14 cellular contexts compared by ENCODE assay signal in the genomic region with DNA sequence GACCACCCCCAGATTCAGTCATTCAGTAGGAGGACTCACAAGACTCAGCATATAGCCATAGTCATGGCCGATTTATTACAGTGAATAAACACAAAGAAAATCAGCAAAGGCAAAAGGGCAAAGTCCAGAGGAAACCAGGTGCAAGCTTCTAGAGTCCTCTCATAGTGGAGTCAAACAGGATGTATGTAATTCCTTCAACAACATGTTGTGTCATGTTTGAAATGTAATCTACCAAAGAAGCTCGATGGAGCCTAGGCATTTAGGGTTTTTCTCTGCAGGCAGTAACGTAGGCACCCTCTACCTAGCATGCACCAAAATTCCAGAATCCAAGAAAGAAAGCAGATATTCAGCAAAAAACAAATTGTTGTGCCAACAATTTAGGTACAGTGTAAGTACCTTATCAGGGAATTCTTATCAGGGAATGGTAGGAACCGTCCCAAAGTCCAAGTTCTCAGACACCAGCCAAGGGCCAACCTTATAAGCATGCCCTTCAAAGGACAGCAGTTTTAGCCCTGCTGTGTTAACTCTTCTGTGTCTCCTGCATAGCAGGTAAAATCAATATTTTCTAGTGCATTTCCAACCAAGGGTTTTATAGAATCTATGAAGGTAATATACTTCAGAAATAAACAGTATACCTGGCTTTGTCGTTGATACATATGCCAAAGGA. TPM values are rescaled to one million over a fixed set of nuclear protein-coding genes. Genes with fewer than 3 reads are reported as not detected.
DNase-seq lines count a peak whose midpoint lies in the region; ATAC-seq lines count a peak whose summit lies in the region.
"Had no signal": no experiment of that assay in that cellular context is flagged by ENCODE, and none has a peak within 500 bp of the region (broad histone marks: within the 10 kb centered on the region; RNA-seq: fewer than 3 reads in every experiment).

No MANE protein-coding gene starts in this region.

- peak overlapping the region; percentile 5 for H3K27ac Mint-ChIP-seq in stimulated activated naive CD8-positive, alpha-beta T cell treated with anti-CD3 and anti-CD28 coated beads, Interleukin-15, Interleukin-2, amounts not matched to agents 100 ng/mL and 50 ng/mL, for 24 hours
- peak overlapping the region; percentile 98 for H3K27ac Mint-ChIP-seq in T-helper 17 cell
- peak overlapping the region; percentile 85 to 98 (median 94) for H3K27ac Mint-ChIP-seq in immature natural killer cell

- peaks cover 37% of the 10 kb centered on the region for H3K36me3 Mint-ChIP-seq in stimulated activated naive CD8-positive, alpha-beta T cell treated with anti-CD3 and anti-CD28 coated beads, Interleukin-15, Interleukin-2, amounts not matched to agents 100 ng/mL and 50 ng/mL, for 24 hours (ENCODE audit: low read depth)
- no peaks in the 10 kb centered on the region for H3K36me3 Mint-ChIP-seq in T-helper 17 cell (ENCODE audit: low read depth)
- peaks cover 4 to 9% (median 4%) of the 10 kb centered on the region in 3 donors for H3K36me3 Mint-ChIP-seq in immature natural killer cell

- H3K9me3 ChIP-seq in T-helper 17 cell (ENCODE audit: control insufficient read depth, low read length, poor library complexity, severe bottlenecking): no peaks in the 10 kb centered on the region

- no peak overlapping the region for H3K4me3 Mint-ChIP-seq in stimulated activated naive CD8-positive, alpha-beta T cell treated with anti-CD3 and anti-CD28 coated beads, Interleukin-15, Interleukin-2, amounts not matched to agents 100 ng/mL and 50 ng/mL, for 24 hours
- peak overlapping the region; percentile 80 for H3K4me3 Mint-ChIP-seq in T-helper 17 cell
- H3K4me3 Mint-ChIP-seq in immature natural killer cell: peak overlapping the region; percentile 67 to 79 (median 78)

- peaks cover 67% of the 10 kb centered on the region for H3K4me1 Mint-ChIP-seq in stimulated activated naive CD8-positive, alpha-beta T cell treated with anti-CD3 and anti-CD28 coated beads, Interleukin-15, Interleukin-2, amounts not matched to agents 100 ng/mL and 50 ng/mL, for 24 hours (ENCODE audit: low read depth)
- H3K4me1 Mint-ChIP-seq in T-helper 17 cell (peaks cover 42% of the 10 kb centered on the region), immature natural killer cell (peaks cover 44 to 51% of the 10 kb centered on the region in 2 donors)

- no peak for DNase-seq in stimulated activated naive CD8-positive, alpha-beta T cell treated with anti-CD3 and anti-CD28 coated beads, Interleukin-15, Interleukin-2, amounts not matched to agents 100 U/mL and 50 U/mL, for 24 hours
- DNase-seq in T-helper 17 cell: no peak
- DNase-seq in immature natural killer cell: no peak
- no peak for DNase-seq in NOMO-1 treated with DMSO at 0.1 percent for 48 hours (lab: John Stamatoyannopoulos, UW; ENCODE audit: unreplicated experiment)
- DNase-seq in occipital lobe (lab: John Stamatoyannopoulos, UW): no peak
- DNase-seq in middle frontal gyrus (ENCODE audit: extremely low spot score, low spot score): no peak
- no peak for DNase-seq in stimulated activated naive CD4-positive, alpha-beta T cell (lab: John Stamatoyannopoulos, UW)
- DNase-seq: C1 segment of cervical spinal cord, dermis blood vessel endothelial cell, NCI-H2029, PC-9 had no signal

- no peak for ATAC-seq in stimulated activated naive CD8-positive, alpha-beta T cell treated with anti-CD3 and anti-CD28 coated beads, Interleukin-15, Interleukin-2, amounts not matched to agents 100 U/mL and 50 U/mL, for 24 hours
- ATAC-seq in T-helper 17 cell: no peak

- no peaks in the 10 kb centered on the region for H3K27me3 Mint-ChIP-seq in stimulated activated naive CD8-positive, alpha-beta T cell treated with anti-CD3 and anti-CD28 coated beads, Interleukin-15, Interleukin-2, amounts not matched to agents 100 ng/mL and 50 ng/mL, for 24 hours
- H3K27me3 Mint-ChIP-seq in T-helper 17 cell: no peaks in the 10 kb centered on the region
- H3K27me3 Mint-ChIP-seq in immature natural killer cell (ENCODE audit: low read depth in 3 of 3): peaks cover 0 to 1% (median 0%) of the 10 kb centered on the region in 3 donors

- peaks cover 14% of the 10 kb centered on the region for H3K9me3 Mint-ChIP-seq in stimulated activated naive CD8-positive, alpha-beta T cell treated with anti-CD3 and anti-CD28 coated beads, Interleukin-15, Interleukin-2, amounts not matched to agents 100 ng/mL and 50 ng/mL, for 24 hours
- H3K9me3 Mint-ChIP-seq in immature natural killer cell: peaks cover 5 to 24% (median 15%) of the 10 kb centered on the region in 6 donors

RNA-seq across cellular contexts. Expression of a gene that starts 16.1 kb away (rescaled TPM):
- total RNA-seq in T-helper 17 cell: 10 to 100 TPM; 24.8 to 38.0 TPM
- 100 to 1,000 TPM; 105 to 210 (median 125) TPM for polyA plus RNA-seq in immature natural killer cell
- not detected for total RNA-seq in occipital lobe
- total RNA-seq: dermis blood vessel endothelial cell, lung microvascular endothelial cell, PC-9, renal cortical epithelial cell had no signal

RNA-seq across cellular contexts. Expression of a gene that starts 40.2 kb away (rescaled TPM):
- total RNA-seq in T-helper 17 cell (10 to 100 TPM; 66.2 to 71.6 TPM), occipital lobe (2.2 TPM)
- polyA plus RNA-seq in immature natural killer cell: 1 to 10 TPM; 2.1 to 3.9 (median 3.0) TPM
- total RNA-seq: dermis blood vessel endothelial cell, lung microvascular endothelial cell, PC-9, renal cortical epithelial cell had no signal

Comparison
In these comparisons a context has a peak if more than half of its experiments do, and no peak if none do; other contexts are left out.
1. H3K27ac Mint-ChIP-seq: peak in every context shown above with its lines; median percentile 98 in T-helper 17 cell; 94 in immature natural killer cell; 5 in stimulated activated naive CD8-positive, alpha-beta T cell treated with anti-CD3 and anti-CD28 coated beads, Interleukin-15, Interleukin-2, amounts not matched to agents 100 ng/mL and 50 ng/mL, for 24 hours.
2. RNA of a gene that starts 16.1 kb away (total RNA-seq): 24.8 to 38.0 TPM in T-helper 17 cell; not detected in occipital lobe (single experiment); every median in the first group is over 10 times any median in the second.
3. RNA of a gene that starts 40.2 kb away (total RNA-seq): 66.2 to 71.6 TPM in T-helper 17 cell; 2.2 TPM in occipital lobe (single experiment); every median in the first group is over 10 times any median in the second.